Comparison of ENCODE assay signal across 1 cellular context in the genomic region with DNA sequence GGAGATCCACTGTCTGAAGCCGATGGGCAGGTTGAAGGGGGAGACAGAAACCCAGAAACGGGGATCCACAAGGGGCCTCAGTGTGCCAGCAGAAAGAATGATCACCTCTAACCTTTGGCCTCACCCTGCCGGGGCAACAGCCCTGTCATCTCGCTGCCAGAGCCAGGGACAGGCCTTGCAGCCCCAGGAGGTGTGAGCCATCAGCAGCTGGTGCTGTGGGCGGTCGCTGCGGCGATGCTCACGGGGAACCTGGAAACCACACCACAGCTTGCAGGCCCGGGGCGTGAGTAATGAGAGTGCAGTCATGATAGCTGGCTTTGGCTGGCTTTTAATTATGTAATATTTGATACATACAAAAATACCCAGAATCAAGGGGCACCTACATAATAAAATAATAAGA.
TF ChIP-seq lines count a peak whose summit lies in the region.

No MANE protein-coding gene starts in this region.

TF ChIP-seq in SK-N-SH, 30 proteins besides CTCF, POLR2A, EP300 and RAD21 (continued from another document):
- TF ChIP-seq YY1 (IDR thresholded peaks at IDR 0.05; ENCODE audit: low read depth) = no peak
- no peak for TF ChIP-seq RFX5 (IDR thresholded peaks at IDR 0.05; ENCODE audit: low read length)
